In the genomic region with DNA sequence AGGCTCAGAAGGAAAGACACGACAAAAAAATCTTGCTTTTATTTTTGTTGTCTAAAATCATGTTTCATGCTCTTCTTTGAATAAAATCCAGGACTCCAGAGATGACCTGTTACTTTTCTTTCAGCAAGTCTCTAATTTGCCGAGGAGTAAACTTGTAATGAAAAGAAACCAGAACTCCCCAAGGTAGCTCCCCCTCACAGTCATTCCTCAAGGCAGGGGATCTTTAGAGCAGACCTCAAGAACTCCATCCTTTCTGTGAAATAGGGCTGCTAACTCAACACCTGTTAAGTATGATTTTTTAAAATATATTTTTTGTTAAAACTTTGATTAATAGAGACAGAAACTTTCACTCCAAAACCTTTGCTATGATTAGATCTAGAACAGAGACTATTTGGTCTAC, we compare ENCODE assay signal across 15 cellular contexts.
DNase-seq lines count a peak whose midpoint lies in the region; ATAC-seq and TF ChIP-seq lines count a peak whose summit lies in the region.
"Had no signal": no experiment of that assay in that cellular context is flagged by ENCODE, and none has a peak within 500 bp of the region (broad histone marks: within the 10 kb centered on the region; RNA-seq: fewer than 3 reads in every experiment).

No MANE protein-coding gene starts in this region.

- peaks cover 11% of the 10 kb centered on the region for H3K27me3 Mint-ChIP-seq in MCF 10A (ENCODE audit: insufficient read depth, unreplicated experiment)

- ATAC-seq in RWPE2 (ENCODE audit: low read depth) = no peak
- no peak for ATAC-seq in lower lobe of right lung
- ATAC-seq in upper lobe of right lung = no peak
- ATAC-seq in GM19023 (IDR thresholded peaks at IDR 0.05; ENCODE audit: unreplicated experiment) = no peak
- ATAC-seq: CD8-positive, alpha-beta T cell had no signal

- peak overlapping the region; percentile 52 to 73 for H3K27ac ChIP-seq in breast epithelium
- peak overlapping the region; percentile 20 for H3K27ac ChIP-seq in RWPE2 (ENCODE audit: poor library complexity, severe bottlenecking)
- peak overlapping the region; percentile 66 for H3K27ac ChIP-seq in lower lobe of right lung
- peak overlapping the region; percentile 48 for H3K27ac ChIP-seq in upper lobe of right lung
- H3K27ac ChIP-seq: epithelial cell of prostate had no signal

- H3K9me3 ChIP-seq in breast epithelium (no peaks in the 10 kb centered on the region), RWPE2 (ENCODE audit: severe bottlenecking) (no peaks in the 10 kb centered on the region), lower lobe of right lung (no peaks in the 10 kb centered on the region), upper lobe of right lung (no peaks in the 10 kb centered on the region)

- no peak overlapping the region for H3K4me3 ChIP-seq in breast epithelium
- no peak overlapping the region for H3K4me3 ChIP-seq in RWPE2 (ENCODE audit: severe bottlenecking)
- no peak overlapping the region for H3K4me3 ChIP-seq in lower lobe of right lung
- H3K4me3 ChIP-seq in upper lobe of right lung = no peak overlapping the region
- no peak overlapping the region for H3K4me3 ChIP-seq in H7 (ENCODE audit: insufficient read depth, low read depth, low read length)

- H3K27me3 ChIP-seq in breast epithelium (no peaks in the 10 kb centered on the region), RWPE2 (ENCODE audit: insufficient read depth, poor library complexity, severe bottlenecking) (no peaks in the 10 kb centered on the region), lower lobe of right lung (ENCODE audit: low read depth) (no peaks in the 10 kb centered on the region), upper lobe of right lung (no peaks in the 10 kb centered on the region), H7 (ENCODE audit: control insufficient read depth, insufficient read depth, low read length) (no peaks in the 10 kb centered on the region; the same call in 1 of the 2 replicates)

- no peak overlapping the region for H3K27ac Mint-ChIP-seq in MCF 10A (ENCODE audit: low read depth, unreplicated experiment)
- H3K27ac Mint-ChIP-seq: activated naive CD8-positive, alpha-beta T cell treated with anti-CD3 and anti-CD28 coated beads for 36 hours; CD8-positive, alpha-beta T cell; progenitor cell of endocrine pancreas had no signal

- no peaks in the 10 kb centered on the region for H3K9me3 Mint-ChIP-seq in MCF 10A (ENCODE audit: unreplicated experiment)
- H3K9me3 Mint-ChIP-seq: activated naive CD8-positive, alpha-beta T cell treated with anti-CD3 and anti-CD28 coated beads for 36 hours; CD8-positive, alpha-beta T cell had no signal

- POLR2A ChIA-PET in MCF 10A (lab: Yijun Ruan, JAX) = interaction anchor here (0.8 to 3.9 kb wide), 19 partner anchors 9 to 428 kb away, joined by 3 to 30 read pairs (median 6); partner anchors contain the start of gene ARHGAP29

- CTCF ChIA-PET in MCF 10A (lab: Yijun Ruan, JAX) = interaction anchor here (0.5 to 14.2 kb wide), 59 partner anchors 9 to 1477 kb away, joined by 3 to 391 read pairs (median 5); partner anchors contain the start of gene ARHGAP29

- H3K36me3 ChIP-seq in breast epithelium (no peaks in the 10 kb centered on the region), RWPE2 (ENCODE audit: low read depth) (no peaks in the 10 kb centered on the region), lower lobe of right lung (no peaks in the 10 kb centered on the region), upper lobe of right lung (no peaks in the 10 kb centered on the region), H7 (replicated peaks; ENCODE audit: control insufficient read depth, insufficient read depth, low read length) (no peaks in the 10 kb centered on the region)

- intact Hi-C loops in breast epithelium (cut with DNase I; ENCODE audit: low total_unique reads) (loop anchor here (5.0 kb wide), 1 partner anchor 227 kb away; no protein-coding TSS in a partner anchor), MCF 10A (cut with micrococcal nuclease) (loop anchor here (1.0 kb wide), 3 partner anchors 98 to 309 kb away; partner anchors contain the start of gene ARHGAP29), lower lobe of right lung (cut with DNase I) (loop anchor here (5.0 to 10.0 kb wide), 2 partner anchors 91 to 293 kb away; no protein-coding TSS in a partner anchor), upper lobe of right lung (cut with DNase I) (loop anchor here (10.0 kb wide), 1 partner anchor 281 kb away; no protein-coding TSS in a partner anchor)

- no peak overlapping the region for H3K4me3 Mint-ChIP-seq in MCF 10A (ENCODE audit: unreplicated experiment)
- H3K4me3 Mint-ChIP-seq: activated naive CD8-positive, alpha-beta T cell treated with anti-CD3 and anti-CD28 coated beads for 36 hours; CD8-positive, alpha-beta T cell had no signal

- TF ChIP-seq CTCF in breast epithelium (IDR thresholded peaks at IDR 0.05) (no peak), MCF 10A (IDR thresholded peaks at IDR 0.05; ENCODE audit: unreplicated experiment) (no peak), RWPE2 (IDR thresholded peaks at IDR 0.05; ENCODE audit: poor library complexity, severe bottlenecking) (no peak), lower lobe of right lung (IDR thresholded peaks at IDR 0.05) (no peak), upper lobe of right lung (IDR thresholded peaks at IDR 0.05) (no peak)

- no peak for DNase-seq in breast epithelium (ENCODE audit: low spot score in 2 of 2)
- no peak for DNase-seq in MCF 10A (ENCODE audit: unreplicated experiment)
- DNase-seq in RWPE2 (ENCODE audit: low spot score) = no peak
- DNase-seq in lower lobe of right lung = no peak
- no peak for DNase-seq in upper lobe of right lung
- DNase-seq in H7 = no peak
- no peak for DNase-seq in NCI-H1105 treated with DMSO at 0.1 percent for 48 hours (lab: John Stamatoyannopoulos, UW)
- DNase-seq: 8988T; activated CD4-positive, CD25-positive, alpha-beta regulatory T cell treated with anti-CD3 and anti-CD28 coated beads, Interleukin-2, amount 50 U/mL, for 72 hours; activated T-cell treated with anti-CD3 and anti-CD28 coated beads for 4 hours had no signal

- H3K36me3 Mint-ChIP-seq in MCF 10A (ENCODE audit: insufficient read depth, unreplicated experiment) = no peaks in the 10 kb centered on the region
- H3K36me3 Mint-ChIP-seq: activated naive CD8-positive, alpha-beta T cell treated with anti-CD3 and anti-CD28 coated beads for 36 hours; CD8-positive, alpha-beta T cell had no signal

- no peaks in the 10 kb centered on the region for H3K4me1 Mint-ChIP-seq in MCF 10A (ENCODE audit: insufficient read depth, unreplicated experiment)

- no peak for TF ChIP-seq POLR2A in breast epithelium (IDR thresholded peaks at IDR 0.05)

- H3K4me1 ChIP-seq in breast epithelium (peaks cover 0 to 3% of the 10 kb centered on the region in 2 donors), RWPE2 (ENCODE audit: insufficient read depth, poor library complexity, severe bottlenecking) (no peaks in the 10 kb centered on the region), lower lobe of right lung (peaks cover 17% of the 10 kb centered on the region), upper lobe of right lung (peaks cover 13% of the 10 kb centered on the region)

- no TSS peak for BruUV-seq in MCF 10A (replicated peaks; lab: Mats Ljungman, UMichigan)
